Comparison of ENCODE assay signal across 1 cellular context in the genomic region with DNA sequence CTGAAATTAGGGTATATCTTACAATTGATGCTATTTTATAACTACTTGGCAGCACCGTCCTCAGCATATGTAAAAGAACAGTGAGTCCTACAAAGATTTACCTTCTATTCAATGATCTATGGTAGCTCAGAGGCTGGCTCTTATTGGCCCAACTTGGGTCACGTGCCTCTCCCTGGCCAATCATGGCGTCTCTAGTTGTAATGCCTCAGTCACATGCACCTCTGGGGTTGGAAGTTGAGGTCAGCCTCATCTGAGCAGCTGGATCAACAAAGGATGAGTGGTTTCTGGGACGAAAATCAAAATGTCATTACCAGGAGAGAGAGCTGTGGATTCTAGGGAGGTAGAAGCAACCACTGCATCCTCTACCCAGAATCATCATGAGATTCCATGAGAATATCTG.
TF ChIP-seq lines count a peak whose summit lies in the region.

No MANE protein-coding gene starts in this region.

TF ChIP-seq in K562, 482 proteins besides CTCF, POLR2A, EP300 and RAD21 (continued from another document):
- TF ChIP-seq ZNF197 (CRISPR knock-in tag; IDR thresholded peaks at IDR 0.05; ENCODE audit: low read depth) (no peak), SAFB (IDR thresholded peaks at IDR 0.05; ENCODE audit: borderline replicate concordance, low read depth, low read length) (no peak), NFIX (CRISPR knock-in tag; IDR thresholded peaks at IDR 0.05; ENCODE audit: low read depth) (no peak), COPS2 (conservative IDR thresholded peaks at IDR 0.05) (no peak), CHAMP1 (IDR thresholded peaks at IDR 0.05) (no peak), ZNF384 (IDR thresholded peaks at IDR 0.05; ENCODE audit: low read depth, low read length) (no peak), SOX6 (IDR thresholded peaks at IDR 0.05) (no peak), RFX5 (IDR thresholded peaks at IDR 0.05; ENCODE audit: low read depth, low read length) (no peak), SPI1 (IDR thresholded peaks at IDR 0.05; ENCODE audit: borderline replicate concordance, low read depth, low read length) (no peak)
- TF ChIP-seq, protein P1, sequence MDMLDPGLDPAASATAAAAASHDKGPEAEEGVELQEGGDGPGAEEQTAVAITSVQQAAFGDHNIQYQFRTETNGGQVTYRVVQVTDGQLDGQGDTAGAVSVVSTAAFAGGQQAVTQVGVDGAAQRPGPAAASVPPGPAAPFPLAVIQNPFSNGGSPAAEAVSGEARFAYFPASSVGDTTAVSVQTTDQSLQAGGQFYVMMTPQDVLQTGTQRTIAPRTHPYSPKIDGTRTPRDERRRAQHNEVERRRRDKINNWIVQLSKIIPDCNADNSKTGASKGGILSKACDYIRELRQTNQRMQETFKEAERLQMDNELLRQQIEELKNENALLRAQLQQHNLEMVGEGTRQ (CRISPR knock-in tag; IDR thresholded peaks at IDR 0.05), result peak; percentile 85
